1 cellular context compared by ENCODE assay signal in the genomic region with DNA sequence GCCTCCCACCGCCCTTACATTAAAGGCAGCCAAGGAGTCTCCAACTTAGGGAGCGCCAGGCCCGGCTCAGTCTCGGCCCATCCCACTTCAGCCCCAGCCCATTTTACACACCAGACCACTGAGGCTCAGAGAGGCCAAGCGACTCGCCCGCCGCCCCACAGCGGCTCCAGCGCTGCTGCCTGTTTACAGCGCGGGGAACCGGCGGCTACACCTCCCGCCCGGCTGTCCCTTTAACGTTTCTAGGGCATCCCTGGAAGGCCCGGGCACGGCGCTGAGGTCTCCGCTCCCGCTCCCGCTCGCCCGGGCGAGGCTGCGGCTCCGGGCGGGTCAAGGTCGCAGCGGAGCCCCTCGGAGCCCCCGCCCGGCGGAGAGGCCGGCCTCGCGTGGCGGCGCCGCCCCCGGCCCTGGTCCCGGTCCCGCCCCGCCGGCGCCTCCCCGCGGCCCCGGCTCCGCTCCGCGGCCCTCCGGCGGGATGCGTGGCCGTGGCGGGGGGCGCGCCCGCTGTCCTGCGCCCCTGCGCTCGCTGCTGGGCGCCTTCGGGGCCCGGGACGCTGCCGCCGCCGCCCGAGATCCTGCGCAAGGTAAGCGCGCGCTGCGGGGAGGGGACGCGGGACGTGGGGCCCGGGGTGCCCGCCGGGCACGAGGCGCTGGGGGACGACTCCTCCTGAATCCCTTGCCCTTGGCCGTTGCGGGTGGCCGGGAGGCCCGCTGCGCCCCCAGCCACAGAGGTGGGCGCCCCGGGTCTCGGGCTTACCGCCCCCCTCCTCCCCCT.
TF ChIP-seq lines count a peak whose summit lies in the region.

No MANE protein-coding gene starts in this region.

TF ChIP-seq in GM23338, 12 proteins besides CTCF, POLR2A, EP300 and RAD21 (continued from another document):
- TF ChIP-seq, protein P1, sequence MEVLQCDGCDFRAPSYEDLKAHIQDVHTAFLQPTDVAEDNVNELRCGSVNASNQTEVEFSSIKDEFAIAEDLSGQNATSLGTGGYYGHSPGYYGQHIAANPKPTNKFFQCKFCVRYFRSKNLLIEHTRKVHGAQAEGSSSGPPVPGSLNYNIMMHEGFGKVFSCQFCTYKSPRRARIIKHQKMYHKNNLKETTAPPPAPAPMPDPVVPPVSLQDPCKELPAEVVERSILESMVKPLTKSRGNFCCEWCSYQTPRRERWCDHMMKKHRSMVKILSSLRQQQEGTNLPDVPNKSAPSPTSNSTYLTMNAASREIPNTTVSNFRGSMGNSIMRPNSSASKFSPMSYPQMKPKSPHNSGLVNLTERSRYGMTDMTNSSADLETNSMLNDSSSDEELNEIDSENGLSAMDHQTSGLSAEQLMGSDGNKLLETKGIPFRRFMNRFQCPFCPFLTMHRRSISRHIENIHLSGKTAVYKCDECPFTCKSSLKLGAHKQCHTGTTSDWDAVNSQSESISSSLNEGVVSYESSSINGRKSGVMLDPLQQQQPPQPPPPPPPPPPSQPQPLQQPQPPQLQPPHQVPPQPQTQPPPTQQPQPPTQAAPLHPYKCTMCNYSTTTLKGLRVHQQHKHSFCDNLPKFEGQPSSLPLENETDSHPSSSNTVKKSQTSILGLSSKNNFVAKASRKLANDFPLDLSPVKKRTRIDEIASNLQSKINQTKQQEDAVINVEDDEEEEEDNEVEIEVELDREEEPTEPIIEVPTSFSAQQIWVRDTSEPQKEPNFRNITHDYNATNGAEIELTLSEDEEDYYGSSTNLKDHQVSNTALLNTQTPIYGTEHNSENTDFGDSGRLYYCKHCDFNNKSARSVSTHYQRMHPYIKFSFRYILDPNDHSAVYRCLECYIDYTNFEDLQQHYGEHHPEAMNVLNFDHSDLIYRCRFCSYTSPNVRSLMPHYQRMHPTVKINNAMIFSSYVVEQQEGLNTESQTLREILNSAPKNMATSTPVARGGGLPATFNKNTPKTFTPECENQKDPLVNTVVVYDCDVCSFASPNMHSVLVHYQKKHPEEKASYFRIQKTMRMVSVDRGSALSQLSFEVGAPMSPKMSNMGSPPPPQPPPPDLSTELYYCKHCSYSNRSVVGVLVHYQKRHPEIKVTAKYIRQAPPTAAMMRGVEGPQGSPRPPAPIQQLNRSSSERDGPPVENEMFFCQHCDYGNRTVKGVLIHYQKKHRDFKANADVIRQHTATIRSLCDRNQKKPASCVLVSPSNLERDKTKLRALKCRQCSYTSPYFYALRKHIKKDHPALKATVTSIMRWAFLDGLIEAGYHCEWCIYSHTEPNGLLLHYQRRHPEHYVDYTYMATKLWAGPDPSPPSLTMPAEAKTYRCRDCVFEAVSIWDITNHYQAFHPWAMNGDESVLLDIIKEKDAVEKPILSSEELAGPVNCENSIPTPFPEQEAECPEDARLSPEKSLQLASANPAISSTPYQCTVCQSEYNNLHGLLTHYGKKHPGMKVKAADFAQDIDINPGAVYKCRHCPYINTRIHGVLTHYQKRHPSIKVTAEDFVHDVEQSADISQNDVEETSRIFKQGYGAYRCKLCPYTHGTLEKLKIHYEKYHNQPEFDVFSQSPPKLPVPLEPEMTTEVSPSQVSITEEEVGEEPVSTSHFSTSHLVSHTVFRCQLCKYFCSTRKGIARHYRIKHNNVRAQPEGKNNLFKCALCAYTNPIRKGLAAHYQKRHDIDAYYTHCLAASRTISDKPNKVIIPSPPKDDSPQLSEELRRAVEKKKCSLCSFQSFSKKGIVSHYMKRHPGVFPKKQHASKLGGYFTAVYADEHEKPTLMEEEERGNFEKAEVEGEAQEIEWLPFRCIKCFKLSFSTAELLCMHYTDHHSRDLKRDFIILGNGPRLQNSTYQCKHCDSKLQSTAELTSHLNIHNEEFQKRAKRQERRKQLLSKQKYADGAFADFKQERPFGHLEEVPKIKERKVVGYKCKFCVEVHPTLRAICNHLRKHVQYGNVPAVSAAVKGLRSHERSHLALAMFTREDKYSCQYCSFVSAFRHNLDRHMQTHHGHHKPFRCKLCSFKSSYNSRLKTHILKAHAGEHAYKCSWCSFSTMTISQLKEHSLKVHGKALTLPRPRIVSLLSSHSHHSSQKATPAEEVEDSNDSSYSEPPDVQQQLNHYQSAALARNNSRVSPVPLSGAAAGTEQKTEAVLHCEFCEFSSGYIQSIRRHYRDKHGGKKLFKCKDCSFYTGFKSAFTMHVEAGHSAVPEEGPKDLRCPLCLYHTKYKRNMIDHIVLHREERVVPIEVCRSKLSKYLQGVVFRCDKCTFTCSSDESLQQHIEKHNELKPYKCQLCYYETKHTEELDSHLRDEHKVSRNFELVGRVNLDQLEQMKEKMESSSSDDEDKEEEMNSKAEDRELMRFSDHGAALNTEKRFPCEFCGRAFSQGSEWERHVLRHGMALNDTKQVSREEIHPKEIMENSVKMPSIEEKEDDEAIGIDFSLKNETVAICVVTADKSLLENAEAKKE (CRISPR knock-in tag; IDR thresholded peaks at IDR 0.05): no peak
- TF ChIP-seq, protein P2, sequence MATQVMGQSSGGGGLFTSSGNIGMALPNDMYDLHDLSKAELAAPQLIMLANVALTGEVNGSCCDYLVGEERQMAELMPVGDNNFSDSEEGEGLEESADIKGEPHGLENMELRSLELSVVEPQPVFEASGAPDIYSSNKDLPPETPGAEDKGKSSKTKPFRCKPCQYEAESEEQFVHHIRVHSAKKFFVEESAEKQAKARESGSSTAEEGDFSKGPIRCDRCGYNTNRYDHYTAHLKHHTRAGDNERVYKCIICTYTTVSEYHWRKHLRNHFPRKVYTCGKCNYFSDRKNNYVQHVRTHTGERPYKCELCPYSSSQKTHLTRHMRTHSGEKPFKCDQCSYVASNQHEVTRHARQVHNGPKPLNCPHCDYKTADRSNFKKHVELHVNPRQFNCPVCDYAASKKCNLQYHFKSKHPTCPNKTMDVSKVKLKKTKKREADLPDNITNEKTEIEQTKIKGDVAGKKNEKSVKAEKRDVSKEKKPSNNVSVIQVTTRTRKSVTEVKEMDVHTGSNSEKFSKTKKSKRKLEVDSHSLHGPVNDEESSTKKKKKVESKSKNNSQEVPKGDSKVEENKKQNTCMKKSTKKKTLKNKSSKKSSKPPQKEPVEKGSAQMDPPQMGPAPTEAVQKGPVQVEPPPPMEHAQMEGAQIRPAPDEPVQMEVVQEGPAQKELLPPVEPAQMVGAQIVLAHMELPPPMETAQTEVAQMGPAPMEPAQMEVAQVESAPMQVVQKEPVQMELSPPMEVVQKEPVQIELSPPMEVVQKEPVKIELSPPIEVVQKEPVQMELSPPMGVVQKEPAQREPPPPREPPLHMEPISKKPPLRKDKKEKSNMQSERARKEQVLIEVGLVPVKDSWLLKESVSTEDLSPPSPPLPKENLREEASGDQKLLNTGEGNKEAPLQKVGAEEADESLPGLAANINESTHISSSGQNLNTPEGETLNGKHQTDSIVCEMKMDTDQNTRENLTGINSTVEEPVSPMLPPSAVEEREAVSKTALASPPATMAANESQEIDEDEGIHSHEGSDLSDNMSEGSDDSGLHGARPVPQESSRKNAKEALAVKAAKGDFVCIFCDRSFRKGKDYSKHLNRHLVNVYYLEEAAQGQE (IDR thresholded peaks at IDR 0.05; ENCODE audit: unreplicated experiment): no peak
- no peak for TF ChIP-seq NANOG (IDR thresholded peaks at IDR 0.05; ENCODE audit: borderline replicate concordance)
- TF ChIP-seq ZNF114 (CRISPR knock-in tag; IDR thresholded peaks at IDR 0.05): no peak
- TF ChIP-seq EZH2phosphoT487 (IDR thresholded peaks at IDR 0.05; ENCODE audit: unreplicated experiment): no peak
